8 cellular contexts compared by ENCODE assay signal in genomic region chr10:58967551-58968418, GRCh38.
DNase-seq lines count a peak whose midpoint lies in the region; ATAC-seq and TF ChIP-seq lines count a peak whose summit lies in the region.

No MANE protein-coding gene starts in this region.

- H3K27me3 Mint-ChIP-seq in CD8-positive, alpha-beta memory T cell = peaks cover 7 to 11% of the 10 kb centered on the region in 2 donors

- DNase-seq in ELF-1 (ENCODE audit: low read depth, low spot score) (peak; percentile 91), body of pancreas (peak; percentile 59 to 79 (median 68)), midbrain (lab: John Stamatoyannopoulos, UW) (peak; percentile 78), amniotic stem cell (lab: John Stamatoyannopoulos, UW) (no peak), inferior parietal cortex (ENCODE audit: extremely low spot score) (no peak)
- DNase-seq in CD8-positive, alpha-beta memory T cell = no peak

- no peak overlapping the region for H3K4me3 Mint-ChIP-seq in CD8-positive, alpha-beta memory T cell

- intact Hi-C loops in body of pancreas (cut with DNase I) = no loop called here

- POLR2A ChIA-PET in CD8-positive, alpha-beta memory T cell (lab: Charles Lee) = no interaction called here

- ATAC-seq in HG03442 (IDR thresholded peaks at IDR 0.05; ENCODE audit: unreplicated experiment) (peak; percentile 79), body of pancreas (peak; percentile 80), HG02973 (IDR thresholded peaks at IDR 0.05; ENCODE audit: unreplicated experiment) (no peak)

- H3K9me3 Mint-ChIP-seq in CD8-positive, alpha-beta memory T cell = peaks cover 0 to 6% (median 0%) of the 10 kb centered on the region in 5 donors

- TF ChIP-seq CTCF in body of pancreas (IDR thresholded peaks at IDR 0.05) = peak in 1 of 7 experiments; percentile 19

- no peak overlapping the region for H3K27ac Mint-ChIP-seq in CD8-positive, alpha-beta memory T cell

- peak overlapping the region in 3 of 4 donors; percentile 11 to 37 (median 29) for H3K27ac ChIP-seq in body of pancreas
- H3K27ac ChIP-seq in CD8-positive, alpha-beta memory T cell (ENCODE audit: low read depth, low read length) = no peak overlapping the region

- CTCF ChIA-PET in CD8-positive, alpha-beta memory T cell (lab: Charles Lee) = no interaction called here

- H3K4me1 ChIP-seq in body of pancreas = peaks cover 15% of the 10 kb centered on the region
- no peaks in the 10 kb centered on the region for H3K4me1 ChIP-seq in CD8-positive, alpha-beta memory T cell (ENCODE audit: insufficient read depth, low read length)

- TF ChIP-seq POLR2A in body of pancreas (IDR thresholded peaks at IDR 0.05) = peak in 2 of 3 donors; percentile 14 to 24

- H3K36me3 ChIP-seq in body of pancreas (replicated peaks in 1 of 2; ENCODE audit: insufficient read depth in 1 of 2, low read depth in 2 of 2) = no peaks in the 10 kb centered on the region
- no peaks in the 10 kb centered on the region for H3K36me3 ChIP-seq in CD8-positive, alpha-beta memory T cell (ENCODE audit: insufficient read depth, low read length)

- H3K27me3 ChIP-seq in body of pancreas = no peaks in the 10 kb centered on the region
- H3K27me3 ChIP-seq in CD8-positive, alpha-beta memory T cell (ENCODE audit: insufficient read depth, low read length, poor library complexity, severe bottlenecking) = no peaks in the 10 kb centered on the region

- no peaks in the 10 kb centered on the region for H3K9me3 ChIP-seq in body of pancreas
- no peaks in the 10 kb centered on the region for H3K9me3 ChIP-seq in CD8-positive, alpha-beta memory T cell (ENCODE audit: low read length)

- 11 to 24% methylated on average over 14 to 19 of the region's 19 CpGs for WGBS in body of pancreas, 2 donors

- H3K4me1 Mint-ChIP-seq in CD8-positive, alpha-beta memory T cell = no peaks in the 10 kb centered on the region

- H3K4me3 ChIP-seq in body of pancreas = no peak overlapping the region
- no peak overlapping the region for H3K4me3 ChIP-seq in CD8-positive, alpha-beta memory T cell (ENCODE audit: low read length)

- H3K36me3 Mint-ChIP-seq in CD8-positive, alpha-beta memory T cell = no peaks in the 10 kb centered on the region

Comparison
In these comparisons a context has a peak if more than half of its experiments do, and no peak if none do; other contexts are left out.
1. DNase-seq: peak in ELF-1 (single experiment), body of pancreas (4 of 4) and midbrain (single experiment); none in amniotic stem cell (single experiment), CD8-positive, alpha-beta memory T cell (0 of 5) and inferior parietal cortex (single experiment).